In genomic region chr6:106518748-106519147, GRCh38 we compare ENCODE assay signal across 10 cellular contexts.
A peak's percentile ranks its signal among the peaks of the same experiment; 100 is the strongest.
DNase-seq lines count a peak whose midpoint lies in the region; ATAC-seq and TF ChIP-seq lines count a peak whose summit lies in the region.
"Had no signal": no experiment of that assay in that cellular context is flagged by ENCODE, and none has a peak within 500 bp of the region (broad histone marks: within the 10 kb centered on the region; RNA-seq: fewer than 3 reads in every experiment).

No MANE protein-coding gene starts in this region.

- peaks cover 62% of the 10 kb centered on the region for H3K4me1 Mint-ChIP-seq in activated CD4-positive, alpha-beta T cell treated with anti-CD3 and anti-CD28 coated beads, Interleukin-2, amount 10 ng/mL, durations not matched to agents 24 days and 14 days
- H3K4me1 Mint-ChIP-seq in effector memory CD8-positive, alpha-beta T cell (ENCODE audit: low read depth in 2 of 2), result peaks cover 56 to 73% of the 10 kb centered on the region in 2 donors
- peaks cover 87% of the 10 kb centered on the region for H3K4me1 Mint-ChIP-seq in stimulated activated naive CD8-positive, alpha-beta T cell treated with anti-CD3 and anti-CD28 coated beads, Interleukin-15, amount 100 ng/mL, for 72 hours

- peak overlapping the region; percentile 95 for H3K27ac ChIP-seq in SU-DHL-6 (ENCODE audit: low read depth, low read length)

- H3K9me3 ChIP-seq in SU-DHL-6 (ENCODE audit: insufficient read depth, low read length), result no peaks in the 10 kb centered on the region

- DNase-seq in activated CD4-positive, alpha-beta T cell treated with anti-CD3 and anti-CD28 coated beads, Interleukin-2, amount 10 ng/mL, durations not matched to agents 24 days and 14 days, result no peak
- DNase-seq in activated CD4-positive, alpha-beta T cell treated with anti-CD3 and anti-CD28 coated beads, Interleukin-2, amount 50 U/mL, for 48 hours, result no peak
- no peak for DNase-seq in effector memory CD8-positive, alpha-beta T cell
- no peak for DNase-seq in stimulated activated naive CD8-positive, alpha-beta T cell treated with anti-CD3 and anti-CD28 coated beads, Interleukin-15, amount 100 ng/mL, for 72 hours
- DNase-seq in central memory CD4-positive, alpha-beta T cell, result no peak
- DNase-seq in DMS53 (lab: John Stamatoyannopoulos, UW), result no peak
- DNase-seq: NCI-H1417 treated with DMSO at 0.1 percent for 48 hours; stimulated activated CD4-positive, alpha-beta T cell treated with anti-CD3 and anti-CD28 coated beads, Interleukin-15, amount 100 ng/mL, for 24 hours had no signal

- no peaks in the 10 kb centered on the region for H3K27me3 Mint-ChIP-seq in activated CD4-positive, alpha-beta T cell treated with anti-CD3 and anti-CD28 coated beads, Interleukin-2, amount 10 ng/mL, durations not matched to agents 24 days and 14 days
- H3K27me3 Mint-ChIP-seq in effector memory CD8-positive, alpha-beta T cell, result no peaks in the 10 kb centered on the region
- no peaks in the 10 kb centered on the region for H3K27me3 Mint-ChIP-seq in stimulated activated naive CD8-positive, alpha-beta T cell treated with anti-CD3 and anti-CD28 coated beads, Interleukin-15, amount 100 ng/mL, for 72 hours

- H3K4me2 ChIP-seq in SU-DHL-6 (ENCODE audit: low read depth, low read length, poor library complexity, severe bottlenecking), result peak overlapping the region; percentile 93

- H3K4me3 ChIP-seq in SU-DHL-6 (ENCODE audit: insufficient read depth, low read length, poor library complexity, severe bottlenecking), result peak overlapping the region; percentile 39

- no peaks in the 10 kb centered on the region for H3K9me2 ChIP-seq in SU-DHL-6 (replicated peaks; ENCODE audit: insufficient read depth, low read length)

- peaks cover 7% of the 10 kb centered on the region for H3K36me3 Mint-ChIP-seq in activated CD4-positive, alpha-beta T cell treated with anti-CD3 and anti-CD28 coated beads, Interleukin-2, amount 10 ng/mL, durations not matched to agents 24 days and 14 days (ENCODE audit: low read depth)
- peaks cover 47% of the 10 kb centered on the region for H3K36me3 Mint-ChIP-seq in effector memory CD8-positive, alpha-beta T cell (ENCODE audit: insufficient read depth)

- H3K9ac ChIP-seq in SU-DHL-6 (ENCODE audit: low read length), result peak overlapping the region; percentile 65

- no peak for ATAC-seq in effector memory CD8-positive, alpha-beta T cell (replicated peaks)
- ATAC-seq in stimulated activated naive CD8-positive, alpha-beta T cell treated with anti-CD3 and anti-CD28 coated beads, Interleukin-15, amount 100 ng/mL, for 72 hours, result no peak
- no peak for ATAC-seq in GM21381 (IDR thresholded peaks at IDR 0.05; ENCODE audit: unreplicated experiment)

- no peaks in the 10 kb centered on the region for H3K9me3 Mint-ChIP-seq in activated CD4-positive, alpha-beta T cell treated with anti-CD3 and anti-CD28 coated beads, Interleukin-2, amount 10 ng/mL, durations not matched to agents 24 days and 14 days
- H3K9me3 Mint-ChIP-seq in effector memory CD8-positive, alpha-beta T cell, result no peaks in the 10 kb centered on the region
- no peaks in the 10 kb centered on the region for H3K9me3 Mint-ChIP-seq in stimulated activated naive CD8-positive, alpha-beta T cell treated with anti-CD3 and anti-CD28 coated beads, Interleukin-15, amount 100 ng/mL, for 72 hours

- no peak for TF ChIP-seq CTCF in SU-DHL-6 (IDR thresholded peaks at IDR 0.05; ENCODE audit: insufficient read depth, low read length, poor library complexity, severe bottlenecking)

- H2AFZ ChIP-seq in SU-DHL-6 (ENCODE audit: low read depth, low read length, severe bottlenecking), result no peak overlapping the region

- H3K4me3 Mint-ChIP-seq in activated CD4-positive, alpha-beta T cell treated with anti-CD3 and anti-CD28 coated beads, Interleukin-2, amount 10 ng/mL, durations not matched to agents 24 days and 14 days, result peak overlapping the region; percentile 80
- H3K4me3 Mint-ChIP-seq in effector memory CD8-positive, alpha-beta T cell, result peak overlapping the region; percentile 89 to 90
- H3K4me3 Mint-ChIP-seq in stimulated activated naive CD8-positive, alpha-beta T cell treated with anti-CD3 and anti-CD28 coated beads, Interleukin-15, amount 100 ng/mL, for 72 hours, result peak overlapping the region; percentile 82 to 95

- peaks cover 76% of the 10 kb centered on the region for H3F3A ChIP-seq in SU-DHL-6 (ENCODE audit: insufficient read depth)

- no peaks in the 10 kb centered on the region for H4K20me1 ChIP-seq in SU-DHL-6 (ENCODE audit: low read depth, low read length)

- peak overlapping the region; percentile 97 for H3K27ac Mint-ChIP-seq in activated CD4-positive, alpha-beta T cell treated with anti-CD3 and anti-CD28 coated beads, Interleukin-2, amount 10 ng/mL, durations not matched to agents 24 days and 14 days
- peak overlapping the region; percentile 95 to 97 for H3K27ac Mint-ChIP-seq in effector memory CD8-positive, alpha-beta T cell
- H3K27ac Mint-ChIP-seq in stimulated activated naive CD8-positive, alpha-beta T cell treated with anti-CD3 and anti-CD28 coated beads, Interleukin-15, amount 100 ng/mL, for 72 hours, result peak overlapping the region; percentile 63 to 98

- H3K27me3 ChIP-seq in SU-DHL-6 (ENCODE audit: low read length), result no peaks in the 10 kb centered on the region

- H3K36me3 ChIP-seq in SU-DHL-6 (ENCODE audit: low read length), result peaks cover 3% of the 10 kb centered on the region; the same call in 1 of the 2 replicates

- peaks cover 91% of the 10 kb centered on the region for H3K79me2 ChIP-seq in SU-DHL-6 (ENCODE audit: insufficient read depth, low read length)

- intact Hi-C loops in activated CD4-positive, alpha-beta T cell treated with anti-CD3 and anti-CD28 coated beads, Interleukin-2, amount 10 ng/mL, durations not matched to agents 24 days and 14 days (cut with micrococcal nuclease), result loop anchor here (1.0 to 10.0 kb wide), 3 partner anchors 28 to 1304 kb away; partner anchors contain the start of gene PREP
